2 cellular contexts compared by ENCODE assay signal in the genomic region with DNA sequence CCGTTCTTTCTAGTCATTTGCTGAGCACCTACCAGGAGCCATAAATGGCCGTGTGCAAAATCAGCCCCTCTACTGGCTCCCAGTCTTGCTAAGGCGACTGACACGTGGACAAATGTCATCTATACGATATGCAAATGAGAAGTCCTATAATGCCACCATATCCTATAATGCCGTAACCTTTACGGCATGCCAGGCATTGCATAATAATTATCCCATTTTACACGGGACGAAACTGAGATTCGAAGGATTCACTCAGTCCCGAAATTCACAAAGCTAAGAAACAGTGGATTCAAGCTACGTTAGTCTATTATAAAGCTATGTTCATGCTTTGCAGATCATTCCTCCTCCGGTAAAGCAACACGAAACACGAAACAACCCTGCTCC.
TF ChIP-seq lines count a peak whose summit lies in the region.

No MANE protein-coding gene starts in this region.

TF ChIP-seq in IMR-90, 13 proteins besides CTCF, POLR2A, EP300 and RAD21:
- TF ChIP-seq, protein P1, sequence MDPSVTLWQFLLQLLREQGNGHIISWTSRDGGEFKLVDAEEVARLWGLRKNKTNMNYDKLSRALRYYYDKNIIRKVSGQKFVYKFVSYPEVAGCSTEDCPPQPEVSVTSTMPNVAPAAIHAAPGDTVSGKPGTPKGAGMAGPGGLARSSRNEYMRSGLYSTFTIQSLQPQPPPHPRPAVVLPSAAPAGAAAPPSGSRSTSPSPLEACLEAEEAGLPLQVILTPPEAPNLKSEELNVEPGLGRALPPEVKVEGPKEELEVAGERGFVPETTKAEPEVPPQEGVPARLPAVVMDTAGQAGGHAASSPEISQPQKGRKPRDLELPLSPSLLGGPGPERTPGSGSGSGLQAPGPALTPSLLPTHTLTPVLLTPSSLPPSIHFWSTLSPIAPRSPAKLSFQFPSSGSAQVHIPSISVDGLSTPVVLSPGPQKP (IDR thresholded peaks at IDR 0.05; ENCODE audit: borderline replicate concordance, low read depth, low read length): no peak
- TF ChIP-seq CEBPB (IDR thresholded peaks at IDR 0.05; ENCODE audit: low read depth, low read length) (0 out of 2 replicates have a peak, but pooled peaks have one; percentile 4), NFE2L2 (IDR thresholded peaks at IDR 0.05; ENCODE audit: low read depth, low read length) (no peak)

TF ChIP-seq in H1, 55 proteins besides CTCF, POLR2A, EP300 and RAD21:
- TF ChIP-seq HDAC6 (IDR thresholded peaks at IDR 0.05; ENCODE audit: low read depth, low read length) (no peak), TCF12 (IDR thresholded peaks at IDR 0.05; ENCODE audit: low read depth, low read length) (no peak), CHD2 (IDR thresholded peaks at IDR 0.05; ENCODE audit: low read length) (no peak)
- TF ChIP-seq, protein P2, sequence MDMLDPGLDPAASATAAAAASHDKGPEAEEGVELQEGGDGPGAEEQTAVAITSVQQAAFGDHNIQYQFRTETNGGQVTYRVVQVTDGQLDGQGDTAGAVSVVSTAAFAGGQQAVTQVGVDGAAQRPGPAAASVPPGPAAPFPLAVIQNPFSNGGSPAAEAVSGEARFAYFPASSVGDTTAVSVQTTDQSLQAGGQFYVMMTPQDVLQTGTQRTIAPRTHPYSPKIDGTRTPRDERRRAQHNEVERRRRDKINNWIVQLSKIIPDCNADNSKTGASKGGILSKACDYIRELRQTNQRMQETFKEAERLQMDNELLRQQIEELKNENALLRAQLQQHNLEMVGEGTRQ (IDR thresholded peaks at IDR 0.05; ENCODE audit: low read length): no peak
